10 cellular contexts compared by ENCODE assay signal in the genomic region with DNA sequence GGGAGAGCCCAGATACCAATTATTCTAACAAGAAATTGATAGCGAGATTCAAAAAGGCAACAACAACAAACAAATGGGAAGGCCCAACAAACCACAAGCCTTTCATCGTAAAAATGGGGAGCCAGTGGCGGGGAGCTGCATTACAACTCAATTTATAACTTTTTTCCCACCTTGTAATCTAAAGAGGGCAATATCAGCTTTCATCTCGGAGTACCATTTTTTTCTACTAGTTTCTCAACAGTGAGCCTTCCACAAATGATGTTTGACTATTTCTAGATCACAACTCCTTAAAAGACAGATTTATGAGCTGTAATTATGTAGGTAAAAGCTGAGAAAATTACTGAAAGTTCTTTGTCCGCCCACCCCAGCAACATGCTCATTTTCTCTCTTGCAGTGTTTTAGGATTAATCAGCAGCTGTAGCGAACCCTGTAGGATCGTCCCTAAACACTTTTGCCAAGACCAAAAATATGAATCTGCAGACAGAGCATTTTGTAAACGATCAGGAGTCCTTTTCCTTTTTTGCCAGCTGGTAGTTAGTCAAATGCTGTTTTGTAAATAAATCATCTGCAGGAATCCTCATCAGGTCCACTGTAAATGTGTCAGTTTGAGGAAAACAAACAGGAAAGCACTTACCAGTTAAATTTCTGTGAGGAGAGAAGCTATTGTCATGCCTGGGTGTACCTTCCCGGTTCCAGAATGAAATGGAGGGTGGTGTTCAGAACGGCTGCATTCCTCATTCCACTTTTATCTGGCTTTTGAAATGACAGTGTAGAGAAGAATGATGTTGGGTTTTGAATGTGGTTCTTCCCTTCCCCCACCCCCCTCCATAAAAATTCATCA. TPM values are rescaled to one million over a fixed set of nuclear protein-coding genes. Genes with fewer than 3 reads are reported as not detected.
DNase-seq lines count a peak whose midpoint lies in the region; ATAC-seq and TF ChIP-seq lines count a peak whose summit lies in the region.
"Had no signal": no experiment of that assay in that cellular context is flagged by ENCODE, and none has a peak within 500 bp of the region (broad histone marks: within the 10 kb centered on the region; RNA-seq: fewer than 3 reads in every experiment).

No MANE protein-coding gene starts in this region.

- H3K9me3 ChIP-seq in aorta (ENCODE audit: control insufficient read depth, low read length) = no peaks in the 10 kb centered on the region

- no peaks in the 10 kb centered on the region for H3K27me3 ChIP-seq in aorta (ENCODE audit: control insufficient read depth in 1 of 2, insufficient read depth in 2 of 2, low read length in 1 of 2)

- H3K4me1 Mint-ChIP-seq in endothelial cell (ENCODE audit: unreplicated experiment) (peaks cover 25% of the 10 kb centered on the region), Calu3 (ENCODE audit: low read depth, unreplicated experiment) (peaks cover 18% of the 10 kb centered on the region)
- H3K4me1 Mint-ChIP-seq: activated naive CD4-positive, alpha-beta T cell treated with anti-CD3 and anti-CD28 coated beads, Interleukin-2, amount 50 U/mL, for 24 hours; memory B cell had no signal

- H3K36me3 Mint-ChIP-seq in endothelial cell (ENCODE audit: low read depth, unreplicated experiment) = no peaks in the 10 kb centered on the region
- H3K36me3 Mint-ChIP-seq in Calu3 (ENCODE audit: insufficient read depth, unreplicated experiment) = no peaks in the 10 kb centered on the region
- H3K36me3 Mint-ChIP-seq: activated naive CD4-positive, alpha-beta T cell treated with anti-CD3 and anti-CD28 coated beads, Interleukin-2, amount 50 U/mL, for 24 hours; memory B cell had no signal

- intact Hi-C loops in Calu3 (cut with micrococcal nuclease; ENCODE audit: unreplicated experiment) (no loop called here), aorta (cut with DNase I) (no loop called here)

- peak overlapping the region; percentile 10 for H3K4me3 Mint-ChIP-seq in endothelial cell (ENCODE audit: unreplicated experiment)
- H3K4me3 Mint-ChIP-seq in Calu3 (ENCODE audit: low read depth, unreplicated experiment) = no peak overlapping the region
- H3K4me3 Mint-ChIP-seq: activated naive CD4-positive, alpha-beta T cell treated with anti-CD3 and anti-CD28 coated beads, Interleukin-2, amount 50 U/mL, for 24 hours; memory B cell had no signal

- H3K4me1 ChIP-seq in aorta (ENCODE audit: control insufficient read depth in 1 of 2, insufficient read depth in 2 of 2, low read length in 2 of 2) = no peaks in the 10 kb centered on the region

- H3K4me3 ChIP-seq in aorta (ENCODE audit: low read length in 2 of 2) = no peak overlapping the region

- H3K27me3 Mint-ChIP-seq in endothelial cell (ENCODE audit: unreplicated experiment) = peaks cover 2% of the 10 kb centered on the region
- H3K27me3 Mint-ChIP-seq in Calu3 (ENCODE audit: unreplicated experiment) = no peaks in the 10 kb centered on the region

- H3K27ac ChIP-seq in aorta (ENCODE audit: low read depth in 1 of 2, low read length in 2 of 2) = no peak overlapping the region

- DNase-seq in EL (peak; percentile 64), NCI-H1694 (lab: John Stamatoyannopoulos, UW) (peak; percentile 61), endothelial cell (ENCODE audit: low spot score) (no peak), omental fat pad (ENCODE audit: low spot score) (no peak), HT-29 (ENCODE audit: low spot score) (no peak), Calu3 (no peak), aorta (no peak), GF-D8 (lab: John Stamatoyannopoulos, UW) (no peak)

- no TSS peak for BruUV-seq in Calu3 (replicated peaks; lab: Mats Ljungman, UMichigan)

- no peaks in the 10 kb centered on the region for H3K9me3 Mint-ChIP-seq in endothelial cell (ENCODE audit: unreplicated experiment)
- no peaks in the 10 kb centered on the region for H3K9me3 Mint-ChIP-seq in Calu3 (ENCODE audit: low read depth, unreplicated experiment)
- H3K9me3 Mint-ChIP-seq: activated naive CD4-positive, alpha-beta T cell treated with anti-CD3 and anti-CD28 coated beads, Interleukin-2, amount 50 U/mL, for 24 hours; memory B cell had no signal

- peak; percentile 23 for TF ChIP-seq CTCF in endothelial cell (IDR thresholded peaks at IDR 0.05; ENCODE audit: unreplicated experiment)
- no peak for TF ChIP-seq CTCF in omental fat pad (IDR thresholded peaks at IDR 0.05)
- TF ChIP-seq CTCF in Calu3 (IDR thresholded peaks at IDR 0.05; ENCODE audit: unreplicated experiment) = no peak

- H3K36me3 ChIP-seq in aorta (ENCODE audit: control insufficient read depth in 1 of 2, insufficient read depth in 2 of 2, low read length in 1 of 2) = no peaks in the 10 kb centered on the region

- H3K27ac Mint-ChIP-seq in endothelial cell (ENCODE audit: unreplicated experiment) = peak overlapping the region; percentile 59
- H3K27ac Mint-ChIP-seq in Calu3 (ENCODE audit: unreplicated experiment) = no peak overlapping the region
- H3K27ac Mint-ChIP-seq: activated naive CD4-positive, alpha-beta T cell treated with anti-CD3 and anti-CD28 coated beads, Interleukin-2, amount 50 U/mL, for 24 hours; memory B cell had no signal

- CTCF ChIA-PET in Calu3 (lab: Charles Lee) = interaction anchor here (0.5 kb wide), 1 partner anchor 42 kb away, joined by 3 read pairs; no protein-coding TSS in a partner anchor

- 17 to 25% methylated on average over 10 of the region's 10 CpGs for WGBS in aorta, 2 donors

- ATAC-seq in omental fat pad (ENCODE audit: low FRiP score) (peak; percentile 65), aorta (ENCODE audit: low FRiP score) (no peak)

RNA-seq across cellular contexts. Expression of a gene that starts 53.2 kb away (rescaled TPM):
- total RNA-seq in endothelial cell (ENCODE audit: unreplicated experiment) (668 TPM), omental fat pad (100 to 1,000 TPM; 392 to 494 (median 393) TPM), Calu3 (2022) (340 and 415 TPM in 2 replicates), aorta (100 to 1,000 TPM; 367 to 387 TPM)
- total RNA-seq in HT-29 (2014; rRNA removed; shearing (Covaris generic)) = 567 and 666 TPM in 2 replicates
- polyA plus RNA-seq in aorta = 1,000 to 10,000 TPM in 1 of 2 donors, 100 to 1,000 TPM in 1; 744 to 1,663 TPM

RNA-seq across cellular contexts. Expression of a gene that starts 53.6 kb away (rescaled TPM):
- total RNA-seq in endothelial cell (ENCODE audit: unreplicated experiment) (67.9 TPM), omental fat pad (10 to 100 TPM; 74.6 to 96.2 (median 86.0) TPM), Calu3 (2022) (79.2 and 81.0 TPM in 2 replicates), aorta (10 to 100 TPM; 65.2 to 67.0 TPM)
- 69.8 and 77.2 TPM in 2 replicates for total RNA-seq in HT-29 (2014; rRNA removed; shearing (Covaris generic))
- polyA plus RNA-seq in aorta = 10 to 100 TPM; 14.4 to 20.3 TPM

Comparison
In these comparisons a context has a peak if more than half of its experiments do, and no peak if none do; other contexts are left out.
1. DNase-seq: peak in EL (single experiment) and NCI-H1694 (single experiment); none in endothelial cell (single experiment), omental fat pad (single experiment), HT-29 (single experiment), Calu3 (single experiment), aorta (0 of 2) and GF-D8 (single experiment).